Comparison of ENCODE assay signal across 25 cellular contexts in genomic region chr1:162966608-162967007, GRCh38.
"Had no signal": no experiment of that assay in that cellular context is flagged by ENCODE, and none has a peak within 500 bp of the region (broad histone marks: within the 10 kb centered on the region; RNA-seq: fewer than 3 reads in every experiment).

No MANE protein-coding gene starts in this region.

- H3K9me3 ChIP-seq: neutrophil, pancreas, prostate gland, right atrium auricular region, right lobe of liver, sigmoid colon, thoracic aorta, thyroid gland, tibial nerve, upper lobe of left lung, vagina had no signal

- H3K4me1 ChIP-seq: pancreas, prostate gland, right atrium auricular region, right lobe of liver, sigmoid colon, stomach, tibial nerve, upper lobe of left lung, vagina had no signal

- H3K4me3 ChIP-seq: pancreas, prostate gland, right atrium auricular region, right lobe of liver, sigmoid colon, stomach, thoracic aorta, thyroid gland, tibial nerve, upper lobe of left lung, vagina had no signal

- H3K27me3 ChIP-seq: neutrophil, pancreas, right atrium auricular region, right lobe of liver, sigmoid colon, stomach, thyroid gland, tibial nerve, upper lobe of left lung, vagina had no signal

- H3K36me3 ChIP-seq: neutrophil, pancreas, prostate gland, right atrium auricular region, right lobe of liver, sigmoid colon, stomach, thoracic aorta, thyroid gland, tibial nerve, upper lobe of left lung, vagina had no signal

- DNase-seq: nephron progenitor cell; nucleus accumbens; pancreas; retina; right lobe of liver; sigmoid colon; small intestine; stimulated activated CD4-positive, alpha-beta T cell treated with anti-CD3 and anti-CD28 coated beads, Interleukin-15, amount 100 ng/mL, for 24 hours; stimulated activated CD4-positive, alpha-beta T cell treated with anti-CD3 and anti-CD28 coated beads, Interleukin-2, amount 100 ng/mL, for 24 hours; stimulated activated CD4-positive, alpha-beta T cell treated with anti-CD3 and anti-CD28 coated beads, Interleukin-2, amount 100 ng/mL, for 48 hours; stimulated activated CD4-positive, alpha-beta T cell treated with anti-CD3 and anti-CD28 coated beads, Interleukin-4, amount 100 ng/mL, for 24 hours; stimulated activated naive B cell treated with anti-CD40 and anti-IgM and Interleukin-4, amounts not matched to agents 10 μg/mL and 1 μg/mL and 100 μg/mL, for 72 hours; stimulated activated naive CD4-positive, alpha-beta T cell treated with Interleukin-2 at 50 U/mL for 16 hours; stomach; thyroid gland; trophoblast cell; upper lobe of left lung had no signal

- ATAC-seq: natural killer cell treated with Interleukin-12 subunit alpha and Interleukin-12 subunit beta and Interleukin-15 and Interleukin-18, amount 100 ng/mL, for 72 hours; pancreas; right lobe of liver; stimulated activated effector memory CD8-positive, alpha-beta T cell treated with anti-CD3 and anti-CD28 coated beads, Interleukin-12 subunit alpha, Interleukin-12 subunit beta, amount 100 ng/mL, for 72 hours; stimulated activated naive B cell treated with anti-CD40 and anti-IgM and Interleukin-4, amounts not matched to agents 10 μg/mL and 1 μg/mL and 100 μg/mL, for 72 hours had no signal

- H3K27ac ChIP-seq: neutrophil, pancreas, prostate gland, right atrium auricular region, right lobe of liver, sigmoid colon, stomach, thoracic aorta, thyroid gland, tibial nerve, upper lobe of left lung, vagina had no signal
